ENCODE assay signal across 14 cellular contexts in genomic region chr1:21816602-21817302, GRCh38. TPM values are rescaled to one million over a fixed set of nuclear protein-coding genes. Genes with fewer than 3 reads are reported as not detected.
DNase-seq lines count a peak whose midpoint lies in the region; ATAC-seq, FAIRE-seq and TF ChIP-seq lines count a peak whose summit lies in the region.
"Had no signal": no experiment of that assay in that cellular context is flagged by ENCODE, and none has a peak within 500 bp of the region (broad histone marks: within the 10 kb centered on the region; RNA-seq: fewer than 3 reads in every experiment).

No MANE protein-coding gene starts in this region.

- BruUV-seq in K562 (replicated peaks; lab: Mats Ljungman, UMichigan), result no TSS peak

- H3K27me3 ChIP-seq in K562 (ENCODE audit: control insufficient read depth in 2 of 2, insufficient read depth in 2 of 2, low read length in 2 of 2), result no peaks in the 10 kb centered on the region

- DNase-seq in AG09319 (ENCODE audit: extremely low read depth, low read depth) (peak; percentile 10), HS-27A (ENCODE audit: low read depth) (peak; percentile 40), K562 (ENCODE audit: extremely low read depth in 1 of 4, low spot score in 3 of 4) (no peak), left kidney (ENCODE audit: low read depth, low spot score) (peak; percentile 26), DMS79 (lab: John Stamatoyannopoulos, UW) (no peak), NCI-H1417 (lab: John Stamatoyannopoulos, UW) (no peak)
- DNase-seq in stimulated activated CD4-positive, alpha-beta T cell treated with anti-CD3 and anti-CD28 coated beads, Interleukin-4, amount 100 ng/mL, for 4 hours, result no peak
- DNase-seq: left lung, NCI-H82, stomach had no signal

- TF ChIP-seq CTCF in AG09319 (IDR thresholded peaks at IDR 0.05; ENCODE audit: low read depth, low read length) (no peak), K562 (IDR thresholded peaks at IDR 0.05 in 2 of 3, conservative IDR thresholded peaks at IDR 0.05 in 1 of 3; ENCODE audit: insufficient read depth in 2 of 3, low read depth in 1 of 3, low read length in 3 of 3) (no peak)

- H3K36me3 ChIP-seq in K562 (ENCODE audit: control insufficient read depth, insufficient read depth, low read length), result peaks cover under 1% of the 10 kb centered on the region; the same call in 1 of the 3 replicates

- no peak for TF ChIP-seq EP300 in K562 (IDR thresholded peaks at IDR 0.05; ENCODE audit: low read length)

- H4K20me1 ChIP-seq in K562 (replicated peaks; ENCODE audit: control insufficient read depth, insufficient read depth, low read length), result no peaks in the 10 kb centered on the region

- H2AFZ ChIP-seq in K562 (ENCODE audit: low read depth, low read length), result 0 out of 2 replicates have a peak overlapping the region, but pooled peaks have one; percentile 34

- no peaks in the 10 kb centered on the region for H3K9me1 ChIP-seq in K562 (ENCODE audit: control insufficient read depth, insufficient read depth, low read length)

- H3K27ac ChIP-seq in K562 (ENCODE audit: extremely low read depth, low read depth, low read length), result no peak overlapping the region
- H3K27ac ChIP-seq: left lung, stomach had no signal

- H3K4me3 ChIP-seq in K562, result no peak overlapping the region
- H3K4me3 ChIP-seq: left lung, smooth muscle cell, stomach had no signal

- H3K79me2 ChIP-seq in K562 (ENCODE audit: control insufficient read depth, insufficient read depth, low read length), result no peaks in the 10 kb centered on the region

- 63% methylated on average over 8 of the region's 8 CpGs for WGBS in K562 (ENCODE audit: insufficient coverage, low coverage, missing lambda C conversion rate)

- H3K4me2 ChIP-seq in K562 (ENCODE audit: insufficient read depth, low read length), result no peak overlapping the region
- H3K4me2 ChIP-seq: smooth muscle cell had no signal

- no peak for TF ChIP-seq RAD21 in K562 (CRISPR knock-in tag; conservative IDR thresholded peaks at IDR 0.05 in 1 of 2, IDR thresholded peaks at IDR 0.05 in 1 of 2)

- POLR2A ChIA-PET in K562 (lab: Yijun Ruan, JAX), result interaction anchor here (0.6 kb wide), 1 partner anchor 157 kb away, joined by 3 read pairs; no protein-coding TSS in a partner anchor

- FAIRE-seq in K562 (lab: Jason Lieb, UNC), result no peak
- FAIRE-seq: TTC549 had no signal

- no peak overlapping the region for H3K9ac ChIP-seq in K562 (ENCODE audit: insufficient read depth in 1 of 2, low read depth in 2 of 2, low read length in 2 of 2)

- in situ Hi-C loops in K562 (cut with MboI), result no loop called here

- no peaks in the 10 kb centered on the region for H3K9me3 ChIP-seq in K562 (replicated peaks; ENCODE audit: control insufficient read depth, insufficient read depth, low read depth, low read length)
- H3K9me3 ChIP-seq: left lung, stomach had no signal

- intact Hi-C loops in K562 (cut with micrococcal nuclease), result no loop called here

- ATAC-seq in K562, result no peak
- ATAC-seq in HG02763 (IDR thresholded peaks at IDR 0.05; ENCODE audit: unreplicated experiment), result no peak
- ATAC-seq: activated T-helper 17 cell treated with anti-CD3 and anti-CD28 coated beads, Interleukin-2, amount 50 U/mL, for 72 hours had no signal

- CTCF ChIA-PET in K562 (lab: Yijun Ruan, JAX; ENCODE audit: low intra/inter-chr PET ratio), result no interaction called here

- TF ChIP-seq POLR2A in K562 (conservative IDR thresholded peaks at IDR 0.05), result no peak

- peaks cover 5 to 26% of the 10 kb centered on the region in 2 experiments for H3K4me1 ChIP-seq in K562 (replicated peaks in 1 of 2; ENCODE audit: control insufficient read depth in 2 of 2, insufficient read depth in 2 of 2, low read length in 2 of 2)

TF ChIP-seq in K562, 482 proteins besides CTCF, POLR2A, EP300 and RAD21 (continues in another document):
- no peak for TF ChIP-seq NR1H2 (CRISPR knock-in tag; IDR thresholded peaks at IDR 0.05)
- peak in 1 of 2 experiments; percentile 48; a peak in 1 of 4 replicates for TF ChIP-seq TEAD1 (CRISPR knock-in tag; IDR thresholded peaks at IDR 0.05)
- TF ChIP-seq PTBP1 (IDR thresholded peaks at IDR 0.05; ENCODE audit: low read depth, low read length), result no peak
- no peak for TF ChIP-seq MLX (CRISPR knock-in tag; conservative IDR thresholded peaks at IDR 0.05)
- TF ChIP-seq RBFOX2 (IDR thresholded peaks at IDR 0.05; ENCODE audit: low read depth, low read length), result no peak
- TF ChIP-seq, protein P1, sequence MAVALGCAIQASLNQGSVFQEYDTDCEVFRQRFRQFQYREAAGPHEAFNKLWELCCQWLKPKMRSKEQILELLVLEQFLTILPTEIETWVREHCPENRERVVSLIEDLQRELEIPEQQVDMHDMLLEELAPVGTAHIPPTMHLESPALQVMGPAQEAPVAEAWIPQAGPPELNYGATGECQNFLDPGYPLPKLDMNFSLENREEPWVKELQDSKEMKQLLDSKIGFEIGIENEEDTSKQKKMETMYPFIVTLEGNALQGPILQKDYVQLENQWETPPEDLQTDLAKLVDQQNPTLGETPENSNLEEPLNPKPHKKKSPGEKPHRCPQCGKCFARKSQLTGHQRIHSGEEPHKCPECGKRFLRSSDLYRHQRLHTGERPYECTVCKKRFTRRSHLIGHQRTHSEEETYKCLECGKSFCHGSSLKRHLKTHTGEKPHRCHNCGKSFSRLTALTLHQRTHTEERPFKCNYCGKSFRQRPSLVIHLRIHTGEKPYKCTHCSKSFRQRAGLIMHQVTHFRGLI (CRISPR knock-in tag; IDR thresholded peaks at IDR 0.05), result no peak
- 0 out of 2 replicates have a peak, but pooled peaks have one; percentile 12 for TF ChIP-seq JUND (IDR thresholded peaks at IDR 0.05; ENCODE audit: borderline replicate concordance, low read depth, low read length)
- no peak for TF ChIP-seq JUND (tag; IDR thresholded peaks at IDR 0.05; ENCODE audit: borderline replicate concordance, low read depth, low read length)
- 0 out of 2 replicates have a peak, but pooled peaks have one; percentile 10 for TF ChIP-seq ATF3 (IDR thresholded peaks at IDR 0.05)
- no peak for TF ChIP-seq ATF3 (CRISPR knock-in tag; conservative IDR thresholded peaks at IDR 0.05)
- TF ChIP-seq SIN3A (IDR thresholded peaks at IDR 0.05; ENCODE audit: borderline replicate concordance in 2 of 2, control insufficient read depth in 1 of 2, low read depth in 2 of 2, low read length in 2 of 2), result no peak

RNA-seq across cellular contexts. Expression of gene LDLRAD2, which starts 4.7 kb away (rescaled TPM):
- not detected in 2 replicates for total RNA-seq in K562 (2011; cell fraction: chromatin; rRNA removed; ENCODE audit: low replicate concordance)
- 0.13 TPM in 1 of 2 replicates, not detected in the other for total RNA-seq in K562 (2011; cell fraction: nucleolus; rRNA removed)
- not detected in 2 replicates for total RNA-seq in K562 (2011; cell fraction: nucleoplasm; rRNA removed)
- total RNA-seq in K562 (2014; rRNA removed) (not detected in 2 replicates), K562 (2014; rRNA removed; fragmentation: Illumina TruSeq; extraction: Trizol) (not detected in 2 replicates), K562 (2015; rRNA removed; fragmentation: Illumina TruSeq; extraction: Trizol) (not detected in 2 replicates), K562 (2021) (not detected in 2 replicates)
- polyA plus RNA-seq in K562 (2011; rRNA removed) (not detected in 2 replicates), K562 (2014; fragmentation: Illumina TruSeq; extraction: Trizol) (not detected in 2 replicates), K562 (2014; fragmentation: Nextera tagmentation; extraction: Ambion mirVana) (under 1 TPM; 0.45 to 0.48 TPM), K562 (2014; rRNA removed) (not detected in 2 replicates)
- not detected in 2 replicates for polyA plus RNA-seq in K562 (2011; cell fraction: cytosol; rRNA removed)
- polyA plus RNA-seq in K562 (2011; cell fraction: nucleus; rRNA removed), result 0.10 TPM in 1 of 2 replicates, not detected in the other
- polyA plus RNA-seq in K562 (2012), result 5.8 and 7.0 TPM in 2 replicates
- polyA minus RNA-seq in K562 (2011; rRNA and poly(A)+ RNA removed), result not detected in 2 replicates
- not detected in 2 replicates for polyA minus RNA-seq in K562 (2011; cell fraction: cytosol; rRNA and poly(A)+ RNA removed)
- polyA minus RNA-seq in K562 (2011; cell fraction: nucleus; rRNA and poly(A)+ RNA removed), result not detected in 2 replicates
- total RNA-seq: activated T-helper 17 cell treated with anti-CD3 and anti-CD28 coated beads, Interleukin-2, amount 50 U/mL, for 72 hours had no signal

RNA-seq across cellular contexts. Expression of gene USP48, which starts 33.8 kb away (rescaled TPM):
- 194 and 717 TPM in 2 replicates for total RNA-seq in K562 (2011; cell fraction: chromatin; rRNA removed; ENCODE audit: low replicate concordance)
- 95.7 and 151 TPM in 2 replicates for total RNA-seq in K562 (2011; cell fraction: nucleolus; rRNA removed)
- 249 and 315 TPM in 2 replicates for total RNA-seq in K562 (2011; cell fraction: nucleoplasm; rRNA removed)
- total RNA-seq in K562 (2014; rRNA removed), result 89.9 and 91.0 TPM in 2 replicates
- total RNA-seq in K562 (2014; rRNA removed; fragmentation: Illumina TruSeq; extraction: Trizol), result 106 and 120 TPM in 2 replicates
- total RNA-seq in K562 (2015; rRNA removed; fragmentation: Illumina TruSeq; extraction: Trizol), result 102 and 109 TPM in 2 replicates
- total RNA-seq in K562 (2021), result 123 TPM in 2 replicates
- 78.6 and 97.2 TPM in 2 replicates for polyA plus RNA-seq in K562 (2011; rRNA removed)
- 13.8 and 29.6 TPM in 2 replicates for polyA plus RNA-seq in K562 (2011; cell fraction: cytosol; rRNA removed)
- 94.2 and 106 TPM in 2 replicates for polyA plus RNA-seq in K562 (2011; cell fraction: nucleus; rRNA removed)
- 92.9 and 103 TPM in 2 replicates for polyA plus RNA-seq in K562 (2012)
- 101 and 121 TPM in 2 replicates for polyA plus RNA-seq in K562 (2014; fragmentation: Illumina TruSeq; extraction: Trizol)
- 10 to 100 TPM; 23.3 to 30.3 TPM for polyA plus RNA-seq in K562 (2014; fragmentation: Nextera tagmentation; extraction: Ambion mirVana)
- polyA plus RNA-seq in K562 (2014; rRNA removed), result 101 and 106 TPM in 2 replicates
- 149 and 168 TPM in 2 replicates for polyA minus RNA-seq in K562 (2011; rRNA and poly(A)+ RNA removed)
- 39.7 and 45.1 TPM in 2 replicates for polyA minus RNA-seq in K562 (2011; cell fraction: cytosol; rRNA and poly(A)+ RNA removed)
- 77.0 and 154 TPM in 2 replicates for polyA minus RNA-seq in K562 (2011; cell fraction: nucleus; rRNA and poly(A)+ RNA removed)

Comparison
In these comparisons a context has a peak if more than half of its experiments do, and no peak if none do; other contexts are left out.
1. DNase-seq: peak in AG09319 (single experiment), HS-27A (single experiment) and left kidney (single experiment); none in K562 (0 of 4), stimulated activated CD4-positive, alpha-beta T cell treated with anti-CD3 and anti-CD28 coated beads, Interleukin-4, amount 100 ng/mL, for 4 hours (0 of 2), DMS79 (single experiment) and NCI-H1417 (0 of 3).